9 cellular contexts compared by ENCODE assay signal in the genomic region with DNA sequence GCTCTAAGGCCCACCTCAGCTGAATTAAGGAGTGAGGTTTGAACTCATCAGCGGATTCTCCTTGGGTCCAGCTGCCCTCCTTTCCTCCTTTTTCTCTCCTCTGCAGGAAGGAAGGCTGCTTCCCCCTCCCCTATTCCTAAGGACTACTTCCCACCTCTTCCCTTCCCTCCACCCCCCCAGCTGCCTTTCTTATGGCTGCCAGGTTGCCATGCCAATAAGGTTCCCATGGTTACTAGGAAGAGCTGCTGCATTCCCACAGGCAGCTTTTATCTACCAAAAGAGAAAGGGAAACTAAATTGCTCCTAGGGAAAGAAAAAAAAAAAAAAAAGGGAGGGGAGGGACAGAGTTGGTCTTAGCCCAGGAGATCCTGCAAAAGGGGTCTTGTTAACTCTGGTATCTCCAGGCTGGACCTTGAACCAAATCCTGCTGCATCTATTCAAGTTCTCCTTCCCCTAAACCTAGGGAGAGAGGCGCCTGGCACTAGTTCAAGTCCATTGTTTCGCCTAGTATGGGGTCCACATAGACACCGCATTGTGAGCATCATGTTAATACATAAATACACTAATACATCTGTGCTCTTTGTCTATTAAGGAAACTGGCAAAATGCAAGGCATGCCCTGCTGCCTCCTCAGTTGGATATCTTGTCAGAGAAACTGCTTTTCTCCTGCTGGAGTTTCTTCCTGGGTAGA. TPM values are rescaled to one million over a fixed set of nuclear protein-coding genes. Genes with fewer than 3 reads are reported as not detected.
DNase-seq lines count a peak whose midpoint lies in the region; ATAC-seq and TF ChIP-seq lines count a peak whose summit lies in the region.
"Had no signal": no experiment of that assay in that cellular context is flagged by ENCODE, and none has a peak within 500 bp of the region (broad histone marks: within the 10 kb centered on the region; RNA-seq: fewer than 3 reads in every experiment).

No MANE protein-coding gene starts in this region.

- H3K4me3 ChIP-seq in GM23338, result peak overlapping the region; percentile 16; the same call in 1 of the 2 replicates
- peak overlapping the region; percentile 4 to 41 (median 30) for H3K4me3 ChIP-seq in fibroblast of lung (replicated peaks in 1 of 4; ENCODE audit: control extremely low read depth in 1 of 4, insufficient read depth in 1 of 4, low read depth in 3 of 4, low read length in 4 of 4)

- peak overlapping the region; percentile 29 for H3K4me2 ChIP-seq in GM23338
- peak overlapping the region; percentile 76 for H3K4me2 ChIP-seq in fibroblast of lung (ENCODE audit: extremely low read depth, insufficient read depth, low read length)

- peak; percentile 100 for DNase-seq in GM23338 (ENCODE audit: low spot score)
- peak; percentile 97 for DNase-seq in NCI-H69 (lab: John Stamatoyannopoulos, UW)
- peak; percentile 91 to 93 for DNase-seq in fibroblast of lung (ENCODE audit: low read depth in 2 of 2)
- peak in 49 of 56 donors; percentile 2 to 85 (median 45) for DNase-seq in nucleus accumbens (lab: John Stamatoyannopoulos, UW)
- DNase-seq in activated CD4-positive, alpha-beta T cell treated with anti-CD3 and anti-CD28 coated beads, Interleukin-2, amount 10 ng/mL, durations not matched to agents 24 days and 14 days, result no peak
- DNase-seq in NCI-H2107 (lab: John Stamatoyannopoulos, UW), result no peak
- DNase-seq in SHP77 treated with DMSO at 0.1 percent for 48 hours (lab: John Stamatoyannopoulos, UW), result no peak
- DNase-seq: kidney had no signal

- H3K79me2 ChIP-seq in GM23338 (replicated peaks; ENCODE audit: insufficient read depth), result no peaks in the 10 kb centered on the region
- no peaks in the 10 kb centered on the region for H3K79me2 ChIP-seq in fibroblast of lung (ENCODE audit: control insufficient read depth, insufficient read depth, low read length)

- H3K27me3 ChIP-seq in GM23338 (ENCODE audit: insufficient read depth) (no peaks in the 10 kb centered on the region), fibroblast of lung (ENCODE audit: control insufficient read depth, insufficient read depth, low read length) (no peaks in the 10 kb centered on the region)

- H3K27ac ChIP-seq in GM23338 (ENCODE audit: low read depth) (peak overlapping the region; percentile 45; the same call in 1 of the 2 replicates), fibroblast of lung (ENCODE audit: insufficient read depth, low read length) (no peak overlapping the region)

- peak overlapping the region; percentile 94 for H3K27ac Mint-ChIP-seq in GM23338
- no peak overlapping the region for H3K27ac Mint-ChIP-seq in activated CD4-positive, alpha-beta T cell treated with anti-CD3 and anti-CD28 coated beads, Interleukin-2, amount 10 ng/mL, durations not matched to agents 24 days and 14 days

- H3K36me3 Mint-ChIP-seq in GM23338 (ENCODE audit: low read depth), result peaks cover 15% of the 10 kb centered on the region
- peaks cover 6% of the 10 kb centered on the region for H3K36me3 Mint-ChIP-seq in activated CD4-positive, alpha-beta T cell treated with anti-CD3 and anti-CD28 coated beads, Interleukin-2, amount 10 ng/mL, durations not matched to agents 24 days and 14 days (ENCODE audit: low read depth)

- ATAC-seq in GM23338 (peak; percentile 93), HG03039 (IDR thresholded peaks at IDR 0.05; ENCODE audit: unreplicated experiment) (no peak)

- no peak for TF ChIP-seq CTCF in GM23338 (conservative IDR thresholded peaks at IDR 0.05; ENCODE audit: low read depth in 2 of 2)
- TF ChIP-seq CTCF in fibroblast of lung (conservative IDR thresholded peaks at IDR 0.05 in 1 of 2, IDR thresholded peaks at IDR 0.05 in 1 of 2; ENCODE audit: low read depth in 1 of 2, low read length in 2 of 2), result no peak

- H3K4me1 ChIP-seq in GM23338 (ENCODE audit: insufficient read depth) (peaks cover 26% of the 10 kb centered on the region), fibroblast of lung (ENCODE audit: control insufficient read depth, extremely low read depth, insufficient read depth, low read length) (no peaks in the 10 kb centered on the region)

- peaks cover 34% of the 10 kb centered on the region for H3K4me1 Mint-ChIP-seq in GM23338
- peaks cover 35% of the 10 kb centered on the region for H3K4me1 Mint-ChIP-seq in activated CD4-positive, alpha-beta T cell treated with anti-CD3 and anti-CD28 coated beads, Interleukin-2, amount 10 ng/mL, durations not matched to agents 24 days and 14 days

- no peak overlapping the region for H3K9ac ChIP-seq in fibroblast of lung (ENCODE audit: insufficient read depth, low read length)

- H3K36me3 ChIP-seq in GM23338 (ENCODE audit: insufficient read depth) (no peaks in the 10 kb centered on the region), fibroblast of lung (ENCODE audit: control insufficient read depth, insufficient read depth, low read length) (no peaks in the 10 kb centered on the region)

- no peaks in the 10 kb centered on the region for H3K9me2 ChIP-seq in GM23338 (ENCODE audit: insufficient read depth)

- H3K4me3 Mint-ChIP-seq in GM23338, result peak overlapping the region; percentile 68
- no peak overlapping the region for H3K4me3 Mint-ChIP-seq in activated CD4-positive, alpha-beta T cell treated with anti-CD3 and anti-CD28 coated beads, Interleukin-2, amount 10 ng/mL, durations not matched to agents 24 days and 14 days

- intact Hi-C loops in activated CD4-positive, alpha-beta T cell treated with anti-CD3 and anti-CD28 coated beads, Interleukin-2, amount 10 ng/mL, durations not matched to agents 24 days and 14 days (cut with micrococcal nuclease), result no loop called here

- H3K9me3 Mint-ChIP-seq in GM23338, result peaks cover 20% of the 10 kb centered on the region; the same call in 2 of the 3 replicates
- peaks cover 7% of the 10 kb centered on the region for H3K9me3 Mint-ChIP-seq in activated CD4-positive, alpha-beta T cell treated with anti-CD3 and anti-CD28 coated beads, Interleukin-2, amount 10 ng/mL, durations not matched to agents 24 days and 14 days

- no peaks in the 10 kb centered on the region for H3K9me3 ChIP-seq in fibroblast of lung (ENCODE audit: control insufficient read depth, insufficient read depth, low read depth, low read length)

- H3K27me3 Mint-ChIP-seq in GM23338 (ENCODE audit: insufficient read depth, low read depth, poor library complexity), result peaks cover 6% of the 10 kb centered on the region
- no peaks in the 10 kb centered on the region for H3K27me3 Mint-ChIP-seq in activated CD4-positive, alpha-beta T cell treated with anti-CD3 and anti-CD28 coated beads, Interleukin-2, amount 10 ng/mL, durations not matched to agents 24 days and 14 days

- no peaks in the 10 kb centered on the region for H3F3A ChIP-seq in GM23338 (replicated peaks; ENCODE audit: low read depth)

- H2AFZ ChIP-seq in GM23338 (no peak overlapping the region), fibroblast of lung (ENCODE audit: low read length) (peak overlapping the region; percentile 94)

- no peaks in the 10 kb centered on the region for H4K20me1 ChIP-seq in GM23338 (replicated peaks; ENCODE audit: insufficient read depth)
- no peaks in the 10 kb centered on the region for H4K20me1 ChIP-seq in fibroblast of lung (ENCODE audit: control insufficient read depth, extremely low read depth, insufficient read depth, low read length)

TF ChIP-seq in GM23338, 12 proteins besides CTCF, POLR2A, EP300 and RAD21 (continues in another document):
- TF ChIP-seq POLR2AphosphoS5 (IDR thresholded peaks at IDR 0.05; ENCODE audit: low read depth) (peak; percentile 32; the same call in 1 of the 2 replicates), NANOG (IDR thresholded peaks at IDR 0.05; ENCODE audit: borderline replicate concordance) (no peak)

RNA-seq across cellular contexts. Expression of a gene that starts 21.2 kb away (rescaled TPM):
- 43.5 and 55.5 TPM in 2 replicates for total RNA-seq in GM23338 (2014; rRNA removed; shearing (Covaris generic))
- polyA plus RNA-seq in GM23338 (2016; fragmentation: Nextera tagmentation; extraction: Ambion mirVana), result 34.5 and 35.1 TPM in 2 replicates
- total RNA-seq in fibroblast of lung, result 118 and 126 TPM in 2 replicates
- polyA plus RNA-seq in fibroblast of lung, result 83.3 and 108 TPM in 2 replicates
- 61.2 and 87.9 TPM in 2 replicates for polyA plus RNA-seq in fibroblast of lung (2012)
- 29.5 and 39.9 TPM in 2 replicates for polyA minus RNA-seq in fibroblast of lung (ENCODE audit: low replicate concordance)
- 1.2 and 1.7 TPM in 2 replicates for total RNA-seq in activated CD4-positive, alpha-beta T cell treated with anti-CD3 and anti-CD28 coated beads, Interleukin-2, amount 10 ng/mL, durations not matched to agents 24 days and 14 days

RNA-seq across cellular contexts. Expression of a gene that starts 52.0 kb away (rescaled TPM):
- 122 and 174 TPM in 2 replicates for total RNA-seq in GM23338 (2014; rRNA removed; shearing (Covaris generic))
- polyA plus RNA-seq in GM23338 (2016; fragmentation: Nextera tagmentation; extraction: Ambion mirVana) (132 and 135 TPM in 2 replicates), fibroblast of lung (180 and 185 TPM in 2 replicates)
- 94.6 and 107 TPM in 2 replicates for total RNA-seq in fibroblast of lung
- 84.4 and 93.4 TPM in 2 replicates for polyA plus RNA-seq in fibroblast of lung (2012)
- polyA minus RNA-seq in fibroblast of lung (ENCODE audit: low replicate concordance), result 66.1 and 75.0 TPM in 2 replicates
- total RNA-seq in activated CD4-positive, alpha-beta T cell treated with anti-CD3 and anti-CD28 coated beads, Interleukin-2, amount 10 ng/mL, durations not matched to agents 24 days and 14 days, result 61.7 TPM in 2 replicates

Comparison
In these comparisons a context has a peak if more than half of its experiments do, and no peak if none do; other contexts are left out.
1. DNase-seq: peak in GM23338 (single experiment), NCI-H69 (single experiment), fibroblast of lung (2 of 2) and nucleus accumbens (49 of 56); none in activated CD4-positive, alpha-beta T cell treated with anti-CD3 and anti-CD28 coated beads, Interleukin-2, amount 10 ng/mL, durations not matched to agents 24 days and 14 days (single experiment), NCI-H2107 (single experiment) and SHP77 treated with DMSO at 0.1 percent for 48 hours (single experiment).
2. RNA of a gene that starts 21.2 kb away (total RNA-seq): 118 to 126 TPM in fibroblast of lung and 43.5 to 55.5 TPM in GM23338; 1.2 to 1.7 TPM in activated CD4-positive, alpha-beta T cell treated with anti-CD3 and anti-CD28 coated beads, Interleukin-2, amount 10 ng/mL, durations not matched to agents 24 days and 14 days; every median in the first group is over 10 times any median in the second.